In the genomic region with DNA sequence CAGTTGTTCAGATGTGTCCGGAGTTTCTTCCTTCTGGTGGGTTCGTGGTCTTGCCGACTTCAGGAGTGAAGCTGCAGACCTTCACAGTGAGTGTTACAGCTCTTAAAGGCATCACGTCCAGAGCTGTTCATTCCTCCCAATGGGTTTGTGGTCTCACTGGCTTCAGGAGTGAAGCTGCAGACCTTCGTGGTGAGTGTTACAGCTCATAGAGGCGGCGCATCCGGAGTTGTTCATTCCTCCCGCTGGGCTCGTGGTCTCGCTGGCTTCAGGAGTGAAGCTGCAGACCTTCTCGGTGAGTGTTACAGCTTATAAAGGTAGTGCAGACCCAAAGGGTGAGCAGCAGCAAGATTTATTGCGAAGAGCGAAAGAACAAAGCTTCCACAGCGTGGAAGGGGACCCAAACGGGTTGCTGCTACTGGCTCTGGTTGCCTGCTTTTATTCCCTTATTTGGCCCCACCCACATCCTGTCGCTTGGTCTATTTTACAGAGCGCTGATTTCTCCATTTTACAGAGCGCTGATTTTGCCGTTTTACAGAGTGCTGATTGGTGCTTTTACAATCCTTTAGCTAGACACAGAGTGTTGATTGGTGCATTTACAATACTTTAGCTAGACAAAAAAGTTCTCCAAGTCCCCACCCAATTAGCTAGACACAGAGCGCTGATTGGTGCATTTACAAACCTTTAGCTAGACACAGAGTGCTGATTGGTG, we compare ENCODE assay signal across 13 cellular contexts. TPM values are rescaled to one million over a fixed set of nuclear protein-coding genes. Genes with fewer than 3 reads are reported as not detected.
A peak's percentile ranks its signal among the peaks of the same experiment; 100 is the strongest.
DNase-seq lines count a peak whose midpoint lies in the region; ATAC-seq and TF ChIP-seq lines count a peak whose summit lies in the region.
"Not testable (repeated sequence)": the region's sequence is repeated elsewhere in the genome, so short reads cannot be mapped to it uniquely, and the experiment has no call there.
"Had no signal": no experiment of that assay in that cellular context is flagged by ENCODE, and none has a peak within 500 bp of the region (broad histone marks: within the 10 kb centered on the region; RNA-seq: fewer than 3 reads in every experiment).

No MANE protein-coding gene starts in this region.

- CTCF ChIA-PET in activated CD8-positive, alpha-beta T cell treated with anti-CD3 and anti-CD28 coated beads, Interleukin-2, amount 10 ng/mL, durations not matched to agents 7 days and 5 days (lab: Charles Lee), result interaction anchor here (0.7 kb wide), 1 partner anchor 417 kb away, joined by 3 read pairs; no protein-coding TSS in a partner anchor

- peak overlapping the region; percentile 53 for H3K4me3 ChIP-seq in NB4 (ENCODE audit: low read depth, low read length)

- peaks cover 20% of the 10 kb centered on the region for H3K27me3 Mint-ChIP-seq in T-helper 1 cell treated with Interleukin-12 subunit alpha and Interleukin-12 subunit beta and Interleukin-4 antibody, amounts not matched to agents 30 μg/mL and 1 μg/mL, for 36 hours (ENCODE audit: low read depth)
- H3K27me3 Mint-ChIP-seq in activated CD8-positive, alpha-beta T cell treated with anti-CD3 and anti-CD28 coated beads, Interleukin-2, amount 10 ng/mL, durations not matched to agents 7 days and 5 days (ENCODE audit: low read depth), result peaks cover 14% of the 10 kb centered on the region
- peaks cover 10% of the 10 kb centered on the region for H3K27me3 Mint-ChIP-seq in activated naive CD8-positive, alpha-beta T cell
- peaks cover 6 to 13% (median 9%) of the 10 kb centered on the region in 5 donors for H3K27me3 Mint-ChIP-seq in naive thymus-derived CD8-positive, alpha-beta T cell

- DNase-seq in AML-193 (lab: John Stamatoyannopoulos, UW) (peak; percentile 3 to 4), DMS53 (lab: John Stamatoyannopoulos, UW) (peak; percentile 60), NB4 (ENCODE audit: low read depth) (peak; percentile 72), NCI-H748 (lab: John Stamatoyannopoulos, UW; ENCODE audit: unreplicated experiment) (peak; percentile 71)
- DNase-seq in activated CD8-positive, alpha-beta T cell treated with anti-CD3 and anti-CD28 coated beads, Interleukin-2, amount 10 ng/mL, durations not matched to agents 7 days and 5 days, result peak; percentile 28
- peak in 1 of 10 donors; percentile 30 for DNase-seq in naive thymus-derived CD8-positive, alpha-beta T cell

- not testable (repeated sequence) for TF ChIP-seq CTCF in NB4 (IDR thresholded peaks at IDR 0.05; ENCODE audit: low read depth, low read length)

- not testable (repeated sequence) for ATAC-seq in activated CD8-positive, alpha-beta T cell treated with anti-CD3 and anti-CD28 coated beads, Interleukin-2, amount 10 ng/mL, durations not matched to agents 7 days and 5 days
- ATAC-seq in naive thymus-derived CD8-positive, alpha-beta T cell, result peak in 1 of 2 donors; percentile 20

- H3K36me3 Mint-ChIP-seq in T-helper 1 cell treated with Interleukin-12 subunit alpha and Interleukin-12 subunit beta and Interleukin-4 antibody, amounts not matched to agents 30 μg/mL and 1 μg/mL, for 36 hours (ENCODE audit: low read depth); activated CD8-positive, alpha-beta T cell treated with anti-CD3 and anti-CD28 coated beads, Interleukin-2, amount 10 ng/mL, durations not matched to agents 7 days and 5 days (ENCODE audit: low read depth); activated naive CD8-positive, alpha-beta T cell; naive thymus-derived CD8-positive, alpha-beta T cell: not testable (repeated sequence)

- POLR2A ChIA-PET in activated CD8-positive, alpha-beta T cell treated with anti-CD3 and anti-CD28 coated beads, Interleukin-2, amount 10 ng/mL, durations not matched to agents 7 days and 5 days (lab: Charles Lee); naive thymus-derived CD8-positive, alpha-beta T cell (lab: Charles Lee): not testable (repeated sequence)

- not testable (repeated sequence) for H3K27ac Mint-ChIP-seq in T-helper 1 cell treated with Interleukin-12 subunit alpha and Interleukin-12 subunit beta and Interleukin-4 antibody, amounts not matched to agents 30 μg/mL and 1 μg/mL, for 36 hours; activated CD8-positive, alpha-beta T cell treated with anti-CD3 and anti-CD28 coated beads, Interleukin-2, amount 10 ng/mL, durations not matched to agents 7 days and 5 days; activated naive CD8-positive, alpha-beta T cell
- H3K27ac Mint-ChIP-seq in naive thymus-derived CD8-positive, alpha-beta T cell, result peak overlapping the region in 3 of 10 donors; percentile 5 to 88 (median 25)

- H3K9me3 Mint-ChIP-seq in T-helper 1 cell treated with Interleukin-12 subunit alpha and Interleukin-12 subunit beta and Interleukin-4 antibody, amounts not matched to agents 30 μg/mL and 1 μg/mL, for 36 hours; activated CD8-positive, alpha-beta T cell treated with anti-CD3 and anti-CD28 coated beads, Interleukin-2, amount 10 ng/mL, durations not matched to agents 7 days and 5 days (ENCODE audit: insufficient read depth); activated naive CD8-positive, alpha-beta T cell (ENCODE audit: low read depth): not testable (repeated sequence)
- peaks cover 0 to 10% (median 0%) of the 10 kb centered on the region in 9 donors for H3K9me3 Mint-ChIP-seq in naive thymus-derived CD8-positive, alpha-beta T cell

- not testable (repeated sequence) for H3K4me1 Mint-ChIP-seq in T-helper 1 cell treated with Interleukin-12 subunit alpha and Interleukin-12 subunit beta and Interleukin-4 antibody, amounts not matched to agents 30 μg/mL and 1 μg/mL, for 36 hours (ENCODE audit: low read depth); activated CD8-positive, alpha-beta T cell treated with anti-CD3 and anti-CD28 coated beads, Interleukin-2, amount 10 ng/mL, durations not matched to agents 7 days and 5 days (ENCODE audit: low read depth); activated naive CD8-positive, alpha-beta T cell (ENCODE audit: low read depth); naive thymus-derived CD8-positive, alpha-beta T cell

- TF ChIP-seq POLR2A in NB4 (IDR thresholded peaks at IDR 0.05; ENCODE audit: extremely low read depth, insufficient read length), result not testable (repeated sequence)

- peak overlapping the region; percentile 80 for H3K4me3 Mint-ChIP-seq in T-helper 1 cell treated with Interleukin-12 subunit alpha and Interleukin-12 subunit beta and Interleukin-4 antibody, amounts not matched to agents 30 μg/mL and 1 μg/mL, for 36 hours
- H3K4me3 Mint-ChIP-seq in activated CD8-positive, alpha-beta T cell treated with anti-CD3 and anti-CD28 coated beads, Interleukin-2, amount 10 ng/mL, durations not matched to agents 7 days and 5 days, result peak overlapping the region; percentile 47
- peak overlapping the region; percentile 44 for H3K4me3 Mint-ChIP-seq in activated naive CD8-positive, alpha-beta T cell
- peak overlapping the region; percentile 41 to 85 (median 62) for H3K4me3 Mint-ChIP-seq in naive thymus-derived CD8-positive, alpha-beta T cell

RNA-seq across cellular contexts. Expression of gene ASIP, which starts 35.9 kb away (rescaled TPM):
- not detected for total RNA-seq in activated CD8-positive, alpha-beta T cell treated with anti-CD3 and anti-CD28 coated beads, Interleukin-2, amount 10 ng/mL, durations not matched to agents 7 days and 5 days
- not detected for total RNA-seq in naive thymus-derived CD8-positive, alpha-beta T cell
- not detected for polyA plus RNA-seq in naive thymus-derived CD8-positive, alpha-beta T cell
- total RNA-seq: A172; frontal cortex; hepatocyte; mesenteric fat pad; T-helper 1 cell treated with Interleukin-12 subunit alpha and Interleukin-12 subunit beta and Interleukin-4 antibody, amounts not matched to agents 30 ng/mL and 1 ng/mL, for 36 hours had no signal
